Comparison of ENCODE assay signal across 13 cellular contexts in the genomic region with DNA sequence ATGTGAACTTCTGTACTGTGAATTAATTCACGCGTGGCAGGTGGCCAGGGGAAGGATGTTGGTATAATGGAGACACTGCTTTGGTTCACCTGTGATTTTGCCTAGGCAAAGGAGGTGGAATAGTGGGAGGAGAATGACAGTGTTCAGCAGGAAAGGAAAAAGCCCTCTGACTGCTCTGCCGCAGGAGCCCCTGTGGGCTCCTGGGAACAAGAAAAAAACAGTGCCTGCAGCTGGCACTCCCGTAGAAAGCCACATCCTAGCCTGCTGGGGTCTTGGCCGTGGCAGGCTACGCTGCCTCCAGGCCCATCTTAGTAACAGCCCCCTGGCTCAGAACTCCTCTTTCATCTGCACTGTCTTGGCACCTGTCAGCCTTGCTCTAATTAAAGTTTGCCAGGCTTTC. TPM values are rescaled to one million over a fixed set of nuclear protein-coding genes. Genes with fewer than 3 reads are reported as not detected.
A peak's percentile ranks its signal among the peaks of the same experiment; 100 is the strongest.
DNase-seq lines count a peak whose midpoint lies in the region; ATAC-seq, FAIRE-seq and TF ChIP-seq lines count a peak whose summit lies in the region.
"Had no signal": no experiment of that assay in that cellular context is flagged by ENCODE, and none has a peak within 500 bp of the region (broad histone marks: within the 10 kb centered on the region; RNA-seq: fewer than 3 reads in every experiment).

No MANE protein-coding gene starts in this region.

- peaks cover 9% of the 10 kb centered on the region; the same call in 2 of the 3 replicates for H3K36me3 ChIP-seq in K562 (ENCODE audit: control insufficient read depth, insufficient read depth, low read length)
- H3K36me3 ChIP-seq in ascending aorta = no peaks in the 10 kb centered on the region

- no peaks in the 10 kb centered on the region for H4K20me1 ChIP-seq in K562 (replicated peaks; ENCODE audit: control insufficient read depth, insufficient read depth, low read length)

- intact Hi-C loops in K562 (cut with micrococcal nuclease) (no loop called here), ascending aorta (cut with DNase I) (no loop called here)

- 77% methylated on average over 4 of the region's 6 CpGs for WGBS in K562 (ENCODE audit: insufficient coverage, low coverage, missing lambda C conversion rate)

- peaks cover 52% of the 10 kb centered on the region for H3K79me2 ChIP-seq in K562 (ENCODE audit: control insufficient read depth, insufficient read depth, low read length)

- no peak overlapping the region for H3K4me2 ChIP-seq in K562 (ENCODE audit: insufficient read depth, low read length)

- in situ Hi-C loops in K562 (cut with MboI) = loop anchor here (25.0 kb wide), 1 partner anchor 703 kb away; the partner anchor contains the start of gene PMP22

- peak overlapping the region; percentile 80 for H3K27ac ChIP-seq in HL-60 (replicated peaks)
- peak overlapping the region; percentile 22; the same call in 1 of the 3 replicates for H3K27ac ChIP-seq in K562 (ENCODE audit: extremely low read depth, low read depth, low read length)
- H3K27ac ChIP-seq in ascending aorta = no peak overlapping the region

- no peak overlapping the region for H2AFZ ChIP-seq in K562 (ENCODE audit: low read depth, low read length)

- POLR2A ChIA-PET in K562 (lab: Yijun Ruan, JAX) = no interaction called here

- no peak for TF ChIP-seq EP300 in K562 (IDR thresholded peaks at IDR 0.05; ENCODE audit: low read length)

- no TSS peak for BruUV-seq in K562 (replicated peaks; lab: Mats Ljungman, UMichigan)

- DNase-seq in Ammon's horn (ENCODE audit: low spot score) = peak; percentile 42
- DNase-seq in HL-60 (ENCODE audit: low read depth in 1 of 2, low spot score in 1 of 2) = no peak
- no peak for DNase-seq in K562 (ENCODE audit: extremely low read depth in 1 of 4, low spot score in 3 of 4)
- peak; percentile 24 for DNase-seq in myocyte (ENCODE audit: low read depth)
- DNase-seq in SHP77 (lab: John Stamatoyannopoulos, UW) = no peak
- no peak for DNase-seq in SIG-M5 (lab: John Stamatoyannopoulos, UW)
- no peak for DNase-seq in ascending aorta (ENCODE audit: low spot score in 2 of 2)
- DNase-seq: activated B cell treated with CpG ODN at 0.5 μM for 24 hours; activated effector memory CD4-positive, alpha-beta T cell treated with Interleukin-2 at 50 U/mL for 16 hours; COR-L47; NCI-H1694 treated with DMSO at 0.1 percent for 48 hours had no signal

- H3K9ac ChIP-seq in K562 (ENCODE audit: insufficient read depth in 1 of 2, low read depth in 2 of 2, low read length in 2 of 2) = no peak overlapping the region

- H3K9me1 ChIP-seq in K562 (ENCODE audit: control insufficient read depth, insufficient read depth, low read length) = no peaks in the 10 kb centered on the region

- no peak for TF ChIP-seq CTCF in HL-60 (IDR thresholded peaks at IDR 0.05; ENCODE audit: insufficient read depth, low read length)
- TF ChIP-seq CTCF in K562 (IDR thresholded peaks at IDR 0.05 in 2 of 3, conservative IDR thresholded peaks at IDR 0.05 in 1 of 3; ENCODE audit: insufficient read depth in 2 of 3, low read depth in 1 of 3, low read length in 3 of 3) = no peak
- TF ChIP-seq CTCF in ascending aorta (IDR thresholded peaks at IDR 0.05) = no peak

- H3K9me3 ChIP-seq in K562 (replicated peaks; ENCODE audit: control insufficient read depth, insufficient read depth, low read depth, low read length) (no peaks in the 10 kb centered on the region), ascending aorta (no peaks in the 10 kb centered on the region)

- CTCF ChIA-PET in K562 (lab: Yijun Ruan, JAX; ENCODE audit: low intra/inter-chr PET ratio) = no interaction called here

- TF ChIP-seq POLR2A in K562 (conservative IDR thresholded peaks at IDR 0.05) = no peak

- no peak overlapping the region for H3K4me3 ChIP-seq in HL-60 (replicated peaks; ENCODE audit: insufficient read depth, low read length)
- no peak overlapping the region for H3K4me3 ChIP-seq in K562
- no peak overlapping the region for H3K4me3 ChIP-seq in ascending aorta
- H3K4me3 ChIP-seq: smooth muscle cell had no signal

- FAIRE-seq in K562 (lab: Jason Lieb, UNC) = no peak

- H3K4me1 ChIP-seq in K562 (replicated peaks in 1 of 2; ENCODE audit: control insufficient read depth in 2 of 2, insufficient read depth in 2 of 2, low read length in 2 of 2) = peaks cover 19 to 29% of the 10 kb centered on the region in 2 experiments
- no peaks in the 10 kb centered on the region for H3K4me1 ChIP-seq in ascending aorta

- TF ChIP-seq RAD21 in K562 (CRISPR knock-in tag; conservative IDR thresholded peaks at IDR 0.05 in 1 of 2, IDR thresholded peaks at IDR 0.05 in 1 of 2) = no peak

- ATAC-seq in K562 = no peak
- ATAC-seq in HG03460 (IDR thresholded peaks at IDR 0.05; ENCODE audit: unreplicated experiment) = no peak

- H3K27me3 ChIP-seq in HL-60 (ENCODE audit: insufficient read depth, poor library complexity, severe bottlenecking) (no peaks in the 10 kb centered on the region), K562 (ENCODE audit: control insufficient read depth in 2 of 2, insufficient read depth in 2 of 2, low read length in 2 of 2) (no peaks in the 10 kb centered on the region), ascending aorta (no peaks in the 10 kb centered on the region)

TF ChIP-seq in K562, 482 proteins besides CTCF, POLR2A, EP300 and RAD21 (continues in another document):
- TF ChIP-seq ZBED1 (IDR thresholded peaks at IDR 0.05) = no peak
- no peak for TF ChIP-seq ZNF561 (CRISPR knock-in tag; conservative IDR thresholded peaks at IDR 0.05)
- TF ChIP-seq XRCC3 (IDR thresholded peaks at IDR 0.05) = no peak
- no peak for TF ChIP-seq NFYB (IDR thresholded peaks at IDR 0.05; ENCODE audit: extremely low read depth, insufficient read length)

RNA-seq across cellular contexts. Expression of gene ADORA2B, which starts 20.6 kb away (rescaled TPM):
- 21.3 and 28.9 TPM in 2 replicates for total RNA-seq in K562 (2011; cell fraction: chromatin; rRNA removed; ENCODE audit: low replicate concordance)
- 24.9 and 28.0 TPM in 2 replicates for total RNA-seq in K562 (2011; cell fraction: nucleolus; rRNA removed)
- 20.6 and 25.3 TPM in 2 replicates for total RNA-seq in K562 (2011; cell fraction: nucleoplasm; rRNA removed)
- total RNA-seq in K562 (2014; rRNA removed) = 10.5 and 15.7 TPM in 2 replicates
- total RNA-seq in K562 (2014; rRNA removed; fragmentation: Illumina TruSeq; extraction: Trizol) = 9.4 and 10.8 TPM in 2 replicates
- 7.9 and 9.0 TPM in 2 replicates for total RNA-seq in K562 (2015; rRNA removed; fragmentation: Illumina TruSeq; extraction: Trizol)
- 10.7 and 12.2 TPM in 2 replicates for total RNA-seq in K562 (2021)
- polyA plus RNA-seq in K562 (2011; rRNA removed) = 13.7 and 16.6 TPM in 2 replicates
- polyA plus RNA-seq in K562 (2011; cell fraction: cytosol; rRNA removed) = 18.2 and 33.7 TPM in 2 replicates
- 7.3 and 8.3 TPM in 2 replicates for polyA plus RNA-seq in K562 (2011; cell fraction: nucleus; rRNA removed)
- polyA plus RNA-seq in K562 (2012) = 7.2 and 8.8 TPM in 2 replicates
- 9.2 and 10.5 TPM in 2 replicates for polyA plus RNA-seq in K562 (2014; fragmentation: Illumina TruSeq; extraction: Trizol)
- polyA plus RNA-seq in K562 (2014; fragmentation: Nextera tagmentation; extraction: Ambion mirVana) = 1 to 10 TPM; 6.4 to 9.2 TPM
- polyA plus RNA-seq in K562 (2014; rRNA removed) = 12.7 and 13.7 TPM in 2 replicates
- polyA minus RNA-seq in K562 (2011; rRNA and poly(A)+ RNA removed) = 12.5 and 14.5 TPM in 2 replicates
- 8.0 and 10.0 TPM in 2 replicates for polyA minus RNA-seq in K562 (2011; cell fraction: cytosol; rRNA and poly(A)+ RNA removed)
- 5.8 and 9.1 TPM in 2 replicates for polyA minus RNA-seq in K562 (2011; cell fraction: nucleus; rRNA and poly(A)+ RNA removed)
- 6.3 and 7.1 TPM in 2 replicates for total RNA-seq in myocyte
- polyA plus RNA-seq in myocyte (2012) = 3.7 TPM
- not detected for total RNA-seq in ascending aorta
- total RNA-seq: activated B cell treated with CpG ODN at 0.5 μM for 24 hours had no signal

RNA-seq across cellular contexts. Expression of gene ZSWIM7, which starts 34.0 kb away (rescaled TPM):
- 7.0 and 12.4 TPM in 2 replicates for total RNA-seq in K562 (2011; cell fraction: chromatin; rRNA removed; ENCODE audit: low replicate concordance)
- 3.3 and 4.0 TPM in 2 replicates for total RNA-seq in K562 (2011; cell fraction: nucleolus; rRNA removed)
- 4.5 and 7.0 TPM in 2 replicates for total RNA-seq in K562 (2011; cell fraction: nucleoplasm; rRNA removed)
- 15.1 and 15.3 TPM in 2 replicates for total RNA-seq in K562 (2014; rRNA removed)
- total RNA-seq in K562 (2014; rRNA removed; fragmentation: Illumina TruSeq; extraction: Trizol) = 9.8 and 11.0 TPM in 2 replicates
- total RNA-seq in K562 (2015; rRNA removed; fragmentation: Illumina TruSeq; extraction: Trizol) = 7.9 and 9.5 TPM in 2 replicates
- total RNA-seq in K562 (2021) = 6.8 and 9.0 TPM in 2 replicates
- polyA plus RNA-seq in K562 (2011; rRNA removed) = 17.2 and 18.7 TPM in 2 replicates
- 12.4 and 15.1 TPM in 2 replicates for polyA plus RNA-seq in K562 (2011; cell fraction: cytosol; rRNA removed)
- 12.1 and 12.3 TPM in 2 replicates for polyA plus RNA-seq in K562 (2011; cell fraction: nucleus; rRNA removed)
- 10.6 and 12.0 TPM in 2 replicates for polyA plus RNA-seq in K562 (2012)
- 7.4 and 10.0 TPM in 2 replicates for polyA plus RNA-seq in K562 (2014; fragmentation: Illumina TruSeq; extraction: Trizol)
- polyA plus RNA-seq in K562 (2014; fragmentation: Nextera tagmentation; extraction: Ambion mirVana) = 1 to 10 TPM; 5.9 to 8.0 TPM
- 15.5 and 22.7 TPM in 2 replicates for polyA plus RNA-seq in K562 (2014; rRNA removed)
- 8.1 and 10.3 TPM in 2 replicates for polyA minus RNA-seq in K562 (2011; rRNA and poly(A)+ RNA removed)
- 3.0 and 4.1 TPM in 2 replicates for polyA minus RNA-seq in K562 (2011; cell fraction: cytosol; rRNA and poly(A)+ RNA removed)
- polyA minus RNA-seq in K562 (2011; cell fraction: nucleus; rRNA and poly(A)+ RNA removed) = 1.9 and 3.2 TPM in 2 replicates
- 25.2 and 35.7 TPM in 2 replicates for total RNA-seq in myocyte
- polyA plus RNA-seq in myocyte (2012) = 26.9 TPM
- 0.75 TPM for total RNA-seq in ascending aorta

RNA-seq across cellular contexts. Expression of gene TTC19, which starts 34.1 kb away (rescaled TPM):
- total RNA-seq in K562 (2011; cell fraction: chromatin; rRNA removed; ENCODE audit: low replicate concordance) = 24.1 and 46.0 TPM in 2 replicates
- 21.0 and 27.5 TPM in 2 replicates for total RNA-seq in K562 (2011; cell fraction: nucleolus; rRNA removed)
- total RNA-seq in K562 (2011; cell fraction: nucleoplasm; rRNA removed) = 32.6 and 47.8 TPM in 2 replicates
- total RNA-seq in K562 (2014; rRNA removed) = 42.0 and 60.8 TPM in 2 replicates
- total RNA-seq in K562 (2014; rRNA removed; fragmentation: Illumina TruSeq; extraction: Trizol) = 26.5 and 30.1 TPM in 2 replicates
- 19.1 and 20.3 TPM in 2 replicates for total RNA-seq in K562 (2015; rRNA removed; fragmentation: Illumina TruSeq; extraction: Trizol)
- 23.8 and 25.6 TPM in 2 replicates for total RNA-seq in K562 (2021)
- 6.3 and 8.1 TPM in 2 replicates for polyA plus RNA-seq in K562 (2011; rRNA removed)
- polyA plus RNA-seq in K562 (2011; cell fraction: cytosol; rRNA removed) = 5.9 and 11.5 TPM in 2 replicates
- 10.5 and 11.8 TPM in 2 replicates for polyA plus RNA-seq in K562 (2011; cell fraction: nucleus; rRNA removed)
- polyA plus RNA-seq in K562 (2012) = 19.6 and 25.0 TPM in 2 replicates
- 24.6 and 27.6 TPM in 2 replicates for polyA plus RNA-seq in K562 (2014; fragmentation: Illumina TruSeq; extraction: Trizol)
- 10 to 100 TPM in 1 of 2 experiments, 1 to 10 TPM in 1; 8.9 to 10.5 TPM for polyA plus RNA-seq in K562 (2014; fragmentation: Nextera tagmentation; extraction: Ambion mirVana)
- polyA plus RNA-seq in K562 (2014; rRNA removed) = 16.1 and 25.3 TPM in 2 replicates
- polyA minus RNA-seq in K562 (2011; rRNA and poly(A)+ RNA removed) = 11.0 and 13.2 TPM in 2 replicates
- 12.8 and 13.1 TPM in 2 replicates for polyA minus RNA-seq in K562 (2011; cell fraction: cytosol; rRNA and poly(A)+ RNA removed)
- polyA minus RNA-seq in K562 (2011; cell fraction: nucleus; rRNA and poly(A)+ RNA removed) = 22.3 and 23.7 TPM in 2 replicates
- total RNA-seq in myocyte = 54.7 and 69.2 TPM in 2 replicates
- polyA plus RNA-seq in myocyte (2012) = 21.2 TPM
- 158 TPM for total RNA-seq in ascending aorta

Comparison
In these comparisons a context has a peak if more than half of its experiments do, and no peak if none do; other contexts are left out.
1. DNase-seq: peak in Ammon's horn (single experiment) and myocyte (single experiment); none in HL-60 (0 of 2), K562 (0 of 4), SHP77 (0 of 2), SIG-M5 (single experiment) and ascending aorta (0 of 2).
2. H3K27ac ChIP-seq: peak in HL-60 (single experiment) and K562 (single experiment); none in ascending aorta (0 of 2).